8 cellular contexts compared by ENCODE assay signal in genomic region chr2:97870396-97870843, GRCh38.
DNase-seq lines count a peak whose midpoint lies in the region; ATAC-seq and TF ChIP-seq lines count a peak whose summit lies in the region.

No MANE protein-coding gene starts in this region.

- H3K27me3 Mint-ChIP-seq in natural killer cell treated with Interleukin-12 subunit alpha and Interleukin-12 subunit beta and Interleukin-15 and Interleukin-18, amount 100 ng/mL, for 72 hours, result no peaks in the 10 kb centered on the region
- no peaks in the 10 kb centered on the region for H3K27me3 Mint-ChIP-seq in endodermal cell (ENCODE audit: insufficient read depth)

- 90 to 92% methylated on average over 2 to 4 of the region's 4 CpGs for WGBS in endodermal cell (ENCODE audit: insufficient coverage in 1 of 2, insufficient read length in 1 of 2), 2 experiments

- H3K36me3 Mint-ChIP-seq in natural killer cell treated with Interleukin-12 subunit alpha and Interleukin-12 subunit beta and Interleukin-15 and Interleukin-18, amount 100 ng/mL, for 72 hours, result no peaks in the 10 kb centered on the region
- H3K36me3 Mint-ChIP-seq in endodermal cell (ENCODE audit: low read depth), result peaks cover 40% of the 10 kb centered on the region

- H3K36me3 ChIP-seq in SJSA1 (no peaks in the 10 kb centered on the region), endodermal cell (ENCODE audit: control insufficient read depth, insufficient read depth, low read length) (peaks cover 32% of the 10 kb centered on the region)

- H3K27ac ChIP-seq in SJSA1 (peak overlapping the region; percentile 96), coronary artery (peak overlapping the region; percentile 69 to 71), endodermal cell (ENCODE audit: low read depth, low read length) (no peak overlapping the region)

- peak overlapping the region; percentile 77 for H3K4me3 Mint-ChIP-seq in natural killer cell treated with Interleukin-12 subunit alpha and Interleukin-12 subunit beta and Interleukin-15 and Interleukin-18, amount 100 ng/mL, for 72 hours
- H3K4me3 Mint-ChIP-seq in endodermal cell, result no peak overlapping the region

- H3K4me3 ChIP-seq in SJSA1, result no peak overlapping the region
- H3K4me3 ChIP-seq in coronary artery, result peak overlapping the region; percentile 3
- H3K4me3 ChIP-seq in endodermal cell (ENCODE audit: low read length), result no peak overlapping the region

- no peaks in the 10 kb centered on the region; the same call in 1 of the 2 replicates for H3K9me3 ChIP-seq in SJSA1 (replicated peaks)
- H3K9me3 ChIP-seq in endodermal cell (ENCODE audit: control insufficient read depth, low read length), result peaks cover 36% of the 10 kb centered on the region

- peaks cover 36% of the 10 kb centered on the region for H3K4me1 ChIP-seq in SJSA1 (replicated peaks)
- no peaks in the 10 kb centered on the region for H3K4me1 ChIP-seq in endodermal cell (ENCODE audit: control insufficient read depth, insufficient read depth, low read length)

- H3K27me3 ChIP-seq in SJSA1 (replicated peaks), result no peaks in the 10 kb centered on the region
- no peaks in the 10 kb centered on the region for H3K27me3 ChIP-seq in endodermal cell (ENCODE audit: control insufficient read depth, insufficient read depth, low read length, poor library complexity, severe bottlenecking)

- H3K9me3 Mint-ChIP-seq in natural killer cell treated with Interleukin-12 subunit alpha and Interleukin-12 subunit beta and Interleukin-15 and Interleukin-18, amount 100 ng/mL, for 72 hours, result no peaks in the 10 kb centered on the region
- peaks cover 41% of the 10 kb centered on the region for H3K9me3 Mint-ChIP-seq in endodermal cell

- ATAC-seq in GM19452 (IDR thresholded peaks at IDR 0.05; ENCODE audit: unreplicated experiment) (peak; percentile 100), HG03460 (IDR thresholded peaks at IDR 0.05; ENCODE audit: unreplicated experiment) (peak; percentile 98)
- ATAC-seq in natural killer cell treated with Interleukin-12 subunit alpha and Interleukin-12 subunit beta and Interleukin-15 and Interleukin-18, amount 100 ng/mL, for 72 hours, result peak; percentile 99 to 100

- H3K27ac Mint-ChIP-seq in natural killer cell treated with Interleukin-12 subunit alpha and Interleukin-12 subunit beta and Interleukin-15 and Interleukin-18, amount 100 ng/mL, for 72 hours, result peak overlapping the region; percentile 80 to 86
- no peak overlapping the region for H3K27ac Mint-ChIP-seq in endodermal cell

- peaks cover 41 to 52% of the 10 kb centered on the region in 2 donors for H3K4me1 Mint-ChIP-seq in natural killer cell treated with Interleukin-12 subunit alpha and Interleukin-12 subunit beta and Interleukin-15 and Interleukin-18, amount 100 ng/mL, for 72 hours (ENCODE audit: low read depth in 2 of 2)
- H3K4me1 Mint-ChIP-seq in endodermal cell, result peaks cover 12% of the 10 kb centered on the region

- TF ChIP-seq CTCF in coronary artery (IDR thresholded peaks at IDR 0.05) (no peak), endodermal cell (conservative IDR thresholded peaks at IDR 0.05) (no peak)

- in situ Hi-C loops in Caki2 (cut with HindIII; ENCODE audit: low pct_unique_long_range_greater_than_20kb, low sequenced_read_pairs), result no loop called here

- H3K9ac ChIP-seq in endodermal cell (ENCODE audit: extremely low read depth, low read length, poor library complexity, severe bottlenecking), result no peak overlapping the region

- peak; percentile 64 for DNase-seq in Caki2 (ENCODE audit: low read depth)
- peak; percentile 85 to 90 for DNase-seq in SJSA1 (ENCODE audit: low read depth in 1 of 2, low spot score in 2 of 2)
- DNase-seq in coronary artery (ENCODE audit: low spot score), result no peak
- DNase-seq in natural killer cell treated with Interleukin-12 subunit alpha and Interleukin-12 subunit beta and Interleukin-15 and Interleukin-18, amount 100 ng/mL, for 72 hours (ENCODE audit: low spot score), result peak; percentile 76
- DNase-seq in NCI-H1092 treated with DMSO at 0.1 percent for 48 hours (lab: John Stamatoyannopoulos, UW), result no peak
- no peak for DNase-seq in endodermal cell

Comparison
In these comparisons a context has a peak if more than half of its experiments do, and no peak if none do; other contexts are left out.
1. DNase-seq: peak in Caki2 (single experiment), SJSA1 (2 of 2) and natural killer cell treated with Interleukin-12 subunit alpha and Interleukin-12 subunit beta and Interleukin-15 and Interleukin-18, amount 100 ng/mL, for 72 hours (single experiment); none in coronary artery (single experiment), NCI-H1092 treated with DMSO at 0.1 percent for 48 hours (single experiment) and endodermal cell (single experiment).
2. Peak in every context shown above with its lines, with median percentiles within 50 percentile points of each other: ATAC-seq.